13 cellular contexts compared by ENCODE assay signal in the genomic region with DNA sequence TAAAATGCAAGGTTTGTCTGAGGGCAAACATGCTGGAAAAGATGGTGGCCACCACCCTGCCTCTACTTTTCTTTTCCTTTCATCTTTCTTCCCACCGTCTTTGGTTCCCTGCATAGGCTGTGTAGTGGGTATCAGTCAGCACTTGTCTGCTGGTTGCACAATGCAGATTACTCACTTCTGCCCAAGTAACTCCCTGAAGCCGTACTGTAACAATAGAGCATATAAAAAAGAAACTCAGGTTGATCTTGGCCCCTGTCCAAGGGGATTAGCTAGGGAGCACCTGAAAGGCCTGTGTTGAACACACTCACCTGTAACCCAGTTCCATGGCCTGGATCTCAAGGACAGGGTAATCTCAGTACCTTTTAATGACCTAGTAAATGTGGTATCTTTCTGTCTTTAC.
A peak's percentile ranks its signal among the peaks of the same experiment; 100 is the strongest.
DNase-seq lines count a peak whose midpoint lies in the region; ATAC-seq and TF ChIP-seq lines count a peak whose summit lies in the region.
"Had no signal": no experiment of that assay in that cellular context is flagged by ENCODE, and none has a peak within 500 bp of the region (broad histone marks: within the 10 kb centered on the region; RNA-seq: fewer than 3 reads in every experiment).

No MANE protein-coding gene starts in this region.

- peaks cover 6 to 56% (median 10%) of the 10 kb centered on the region in 3 donors for H3K4me1 ChIP-seq in esophagus squamous epithelium
- peaks cover 27% of the 10 kb centered on the region for H3K4me1 ChIP-seq in suprapubic skin
- H3K4me1 ChIP-seq in CD8-positive, alpha-beta memory T cell (ENCODE audit: insufficient read depth, low read length) = no peaks in the 10 kb centered on the region

- H3K9me3 ChIP-seq in esophagus squamous epithelium (no peaks in the 10 kb centered on the region), suprapubic skin (no peaks in the 10 kb centered on the region)
- H3K9me3 ChIP-seq in CD8-positive, alpha-beta memory T cell (ENCODE audit: low read length) = no peaks in the 10 kb centered on the region

- H3K4me3 ChIP-seq in esophagus squamous epithelium = peak overlapping the region in 1 of 4 donors; percentile 65
- no peak overlapping the region for H3K4me3 ChIP-seq in suprapubic skin
- H3K4me3 ChIP-seq in CD8-positive, alpha-beta memory T cell (ENCODE audit: low read length) = no peak overlapping the region
- H3K4me3 ChIP-seq: coronary artery had no signal

- DNase-seq in HT-29 (ENCODE audit: low spot score) = peak; percentile 97
- peak; percentile 82 for DNase-seq in NCI-H345 (lab: John Stamatoyannopoulos, UW)
- DNase-seq in esophagus squamous epithelium (lab: John Stamatoyannopoulos, UW) = no peak
- DNase-seq in suprapubic skin (ENCODE audit: low spot score in 2 of 2) = no peak
- DNase-seq in CD8-positive, alpha-beta memory T cell = no peak
- DNase-seq: activated CD4-positive, alpha-beta T cell treated with anti-CD3 and anti-CD28 coated beads, Interleukin-2, amount 10 ng/mL, durations not matched to agents 7 days and 5 days; activated gamma-delta T cell treated with Interleukin-2 at 50 U/mL for 16 hours; glutamatergic neuron; midbrain had no signal

- H3K27ac Mint-ChIP-seq in CD8-positive, alpha-beta memory T cell = no peak overlapping the region
- H3K27ac Mint-ChIP-seq: activated CD4-positive, alpha-beta T cell treated with anti-CD3 and anti-CD28 coated beads, Interleukin-2, amount 10 ng/mL, durations not matched to agents 7 days and 5 days; IgD-negative memory B cell had no signal

- POLR2A ChIA-PET in CD8-positive, alpha-beta memory T cell (lab: Charles Lee) = no interaction called here

- peaks cover 39 to 42% of the 10 kb centered on the region in 2 donors for H3K27me3 Mint-ChIP-seq in CD8-positive, alpha-beta memory T cell

- TF ChIP-seq EP300 in suprapubic skin (IDR thresholded peaks at IDR 0.05) = no peak

- peaks cover 0 to 9% (median 6%) of the 10 kb centered on the region in 3 donors for H3K36me3 Mint-ChIP-seq in CD8-positive, alpha-beta memory T cell
- H3K36me3 Mint-ChIP-seq: IgD-negative memory B cell had no signal

- H3K4me3 Mint-ChIP-seq in CD8-positive, alpha-beta memory T cell = no peak overlapping the region
- H3K4me3 Mint-ChIP-seq: activated CD4-positive, alpha-beta T cell treated with anti-CD3 and anti-CD28 coated beads, Interleukin-2, amount 10 ng/mL, durations not matched to agents 7 days and 5 days; IgD-negative memory B cell had no signal

- H3K4me1 Mint-ChIP-seq in CD8-positive, alpha-beta memory T cell = peaks cover 7 to 36% (median 13%) of the 10 kb centered on the region in 3 donors

- TF ChIP-seq CTCF in esophagus squamous epithelium (IDR thresholded peaks at IDR 0.05) (no peak), suprapubic skin (IDR thresholded peaks at IDR 0.05) (no peak)

- peaks cover 0 to 6% (median 0%) of the 10 kb centered on the region in 3 donors for H3K36me3 ChIP-seq in esophagus squamous epithelium
- no peaks in the 10 kb centered on the region for H3K36me3 ChIP-seq in suprapubic skin
- H3K36me3 ChIP-seq in CD8-positive, alpha-beta memory T cell (ENCODE audit: insufficient read depth, low read length) = no peaks in the 10 kb centered on the region

- ATAC-seq in GM19395 (IDR thresholded peaks at IDR 0.05; ENCODE audit: unreplicated experiment) = no peak
- ATAC-seq in HG03460 (IDR thresholded peaks at IDR 0.05; ENCODE audit: unreplicated experiment) = no peak

- TF ChIP-seq POLR2A in esophagus squamous epithelium (IDR thresholded peaks at IDR 0.05) (peak in 1 of 4 donors; percentile 25), suprapubic skin (IDR thresholded peaks at IDR 0.05) (no peak)

- WGBS in esophagus squamous epithelium, 2 donors = 26 to 68% methylated on average over 2 of the region's 2 CpGs
- WGBS in suprapubic skin = 71% methylated on average over 2 of the region's 2 CpGs

- H3K9me3 Mint-ChIP-seq in CD8-positive, alpha-beta memory T cell = peaks cover 0 to 6% (median 2%) of the 10 kb centered on the region in 5 donors

- peaks cover 0 to 21% (median 0%) of the 10 kb centered on the region in 4 donors for H3K27me3 ChIP-seq in esophagus squamous epithelium
- H3K27me3 ChIP-seq in suprapubic skin = peaks cover 7% of the 10 kb centered on the region
- H3K27me3 ChIP-seq in CD8-positive, alpha-beta memory T cell (ENCODE audit: insufficient read depth, low read length, poor library complexity, severe bottlenecking) = no peaks in the 10 kb centered on the region

- peak overlapping the region; percentile 79 to 88 (median 80) for H3K27ac ChIP-seq in esophagus squamous epithelium
- H3K27ac ChIP-seq in suprapubic skin = peak overlapping the region; percentile 79
- no peak overlapping the region for H3K27ac ChIP-seq in CD8-positive, alpha-beta memory T cell (ENCODE audit: low read depth, low read length)
- H3K27ac ChIP-seq: coronary artery had no signal

- CTCF ChIA-PET in CD8-positive, alpha-beta memory T cell (lab: Charles Lee) = no interaction called here

- intact Hi-C loops in esophagus squamous epithelium (cut with DNase I) = no loop called here

Comparison
In these comparisons a context has a peak if more than half of its experiments do, and no peak if none do; other contexts are left out.
1. DNase-seq: peak in HT-29 (single experiment) and NCI-H345 (single experiment); none in esophagus squamous epithelium (single experiment), suprapubic skin (0 of 2) and CD8-positive, alpha-beta memory T cell (0 of 5).